9 cellular contexts compared by ENCODE assay signal in genomic region chr9:21919377-21920362, GRCh38.
DNase-seq lines count a peak whose midpoint lies in the region; ATAC-seq and TF ChIP-seq lines count a peak whose summit lies in the region.
"Had no signal": no experiment of that assay in that cellular context is flagged by ENCODE, and none has a peak within 500 bp of the region (broad histone marks: within the 10 kb centered on the region; RNA-seq: fewer than 3 reads in every experiment).

No MANE protein-coding gene starts in this region.

- H3K4me1 ChIP-seq in adipocyte (ENCODE audit: control insufficient read depth, insufficient read depth, low read length), result no peaks in the 10 kb centered on the region
- no peaks in the 10 kb centered on the region for H3K4me1 ChIP-seq in ovary (ENCODE audit: insufficient read depth)
- H3K4me1 ChIP-seq: parathyroid adenoma had no signal

- H3K36me3 ChIP-seq in adipocyte (ENCODE audit: control insufficient read depth, insufficient read depth, low read length, severe bottlenecking) (no peaks in the 10 kb centered on the region), ovary (no peaks in the 10 kb centered on the region)

- no peaks in the 10 kb centered on the region for H3K27me3 ChIP-seq in adipocyte (replicated peaks; ENCODE audit: control insufficient read depth, insufficient read depth, low read length)
- H3K27me3 ChIP-seq in ovary, result no peaks in the 10 kb centered on the region

- 9 to 11% (median 11%) methylated on average over 4 of the region's 4 CpGs for WGBS in ovary, 3 donors

- ATAC-seq in GM21447 (IDR thresholded peaks at IDR 0.05; ENCODE audit: unreplicated experiment) (peak; percentile 94), Right ventricle myocardium superior (ENCODE audit: poor library complexity) (no peak)

- no peak for TF ChIP-seq EP300 in ovary (IDR thresholded peaks at IDR 0.05)

- no peak overlapping the region for H3K27ac ChIP-seq in ovary
- H3K27ac ChIP-seq: parathyroid adenoma had no signal

- TF ChIP-seq POLR2A in ovary (IDR thresholded peaks at IDR 0.05), result no peak

- no peak for TF ChIP-seq CTCF in ovary (IDR thresholded peaks at IDR 0.05)

- H3K9ac ChIP-seq in adipocyte (ENCODE audit: low read length), result no peak overlapping the region
- H3K9ac ChIP-seq: parathyroid adenoma had no signal

- H3K9me3 ChIP-seq in adipocyte (ENCODE audit: control insufficient read depth, low read length), result no peaks in the 10 kb centered on the region
- no peaks in the 10 kb centered on the region for H3K9me3 ChIP-seq in ovary

- DNase-seq in GM04504 (ENCODE audit: low read depth) (peak; percentile 37), KG1 (lab: John Stamatoyannopoulos, UW) (peak; percentile 45), adipocyte (ENCODE audit: low read depth) (peak; percentile 20), skeletal muscle cell (ENCODE audit: low read depth) (peak; percentile 80), SKM-1 treated with dmso at 0.1 percent for 144 hours (lab: John Stamatoyannopoulos, UW; ENCODE audit: unreplicated experiment) (no peak), ovary (no peak), Right ventricle myocardium superior (no peak)

- intact Hi-C loops in ovary (cut with DNase I) (no loop called here), Right ventricle myocardium superior (cut with DNase I) (loop anchor here (10.0 kb wide), 1 partner anchor 65 kb away; no protein-coding TSS in a partner anchor)

- no peak overlapping the region for H3K4me3 ChIP-seq in adipocyte (ENCODE audit: low read length)
- no peak overlapping the region for H3K4me3 ChIP-seq in skeletal muscle cell (ENCODE audit: low read depth, low read length)
- H3K4me3 ChIP-seq in ovary, result no peak overlapping the region

Comparison
In these comparisons a context has a peak if more than half of its experiments do, and no peak if none do; other contexts are left out.
1. DNase-seq: peak in GM04504 (single experiment), KG1 (single experiment), adipocyte (single experiment) and skeletal muscle cell (single experiment); none in SKM-1 treated with dmso at 0.1 percent for 144 hours (single experiment), ovary (0 of 5) and Right ventricle myocardium superior (single experiment).